In genomic region chr1:108560143-108560429, GRCh38 we compare ENCODE assay signal across 9 cellular contexts. TPM values are rescaled to one million over a fixed set of nuclear protein-coding genes. Genes with fewer than 3 reads are reported as not detected.
DNase-seq lines count a peak whose midpoint lies in the region; ATAC-seq, FAIRE-seq and TF ChIP-seq lines count a peak whose summit lies in the region.
"Had no signal": no experiment of that assay in that cellular context is flagged by ENCODE, and none has a peak within 500 bp of the region (broad histone marks: within the 10 kb centered on the region; RNA-seq: fewer than 3 reads in every experiment).

No MANE protein-coding gene starts in this region.

- no peaks in the 10 kb centered on the region for H3K79me2 ChIP-seq in HepG2 (ENCODE audit: insufficient read depth, low read length)

- peak overlapping the region; percentile 61; the same call in 1 of the 2 replicates for H3K9ac ChIP-seq in HepG2 (ENCODE audit: insufficient read depth, low read depth, low read length)

- ATAC-seq in GM19397 (IDR thresholded peaks at IDR 0.05; ENCODE audit: unreplicated experiment), result peak; percentile 49
- ATAC-seq in HG03457 (IDR thresholded peaks at IDR 0.05; ENCODE audit: unreplicated experiment), result peak; percentile 30
- peak; percentile 67 for ATAC-seq in HepG2

- no TSS peak for BruUV-seq in A673 (replicated peaks; lab: Mats Ljungman, UMichigan)
- no TSS peak for BruUV-seq in HepG2 (replicated peaks; lab: Mats Ljungman, UMichigan)

- H2AFZ ChIP-seq in HepG2 (ENCODE audit: low read length), result peak overlapping the region; percentile 33

- H3K9me3 ChIP-seq in A673 (ENCODE audit: low read depth, low read length, poor library complexity, severe bottlenecking), result no peaks in the 10 kb centered on the region
- H3K9me3 ChIP-seq in ascending aorta, result no peaks in the 10 kb centered on the region
- no peaks in the 10 kb centered on the region for H3K9me3 ChIP-seq in HepG2 (ENCODE audit: low read length)
- no peaks in the 10 kb centered on the region for H3K9me3 ChIP-seq in transverse colon

- TF ChIP-seq EP300 in HepG2 (IDR thresholded peaks at IDR 0.05; ENCODE audit: low read depth in 2 of 2, low read length in 2 of 2) (no peak), HepG2 (CRISPR knock-in tag; IDR thresholded peaks at IDR 0.05; ENCODE audit: borderline replicate concordance) (no peak), transverse colon (IDR thresholded peaks at IDR 0.05; ENCODE audit: low read depth) (no peak)

- no peaks in the 10 kb centered on the region for H4K20me1 ChIP-seq in HepG2 (ENCODE audit: insufficient read depth, low read length)

- FAIRE-seq in HepG2 (lab: Jason Lieb, UNC), result no peak
- FAIRE-seq: islet of Langerhans had no signal

- POLR2A ChIA-PET in A673 (lab: Charles Lee; ENCODE audit: low non-redundant PET) (no interaction called here), HepG2 (lab: Yijun Ruan, JAX) (interaction anchor here (1.0 to 2.4 kb wide), 2 partner anchors 87 to 132 kb away, joined by 3 to 9 read pairs; partner anchors contain the start of gene PRPF38B)

- no peak for TF ChIP-seq RAD21 in HepG2 (CRISPR knock-in tag; IDR thresholded peaks at IDR 0.05)

- in situ Hi-C loops in HepG2 (cut with HindIII; ENCODE audit: extremely low pct_ligation_motif_present, low pct_unique_long_range_greater_than_20kb), result loop anchor here (25.0 kb wide), 1 partner anchor 773 kb away; no protein-coding TSS in a partner anchor
- in situ Hi-C loops in transverse colon (cut with MboI; ENCODE audit: low pct_ligation_motif_present in 1 of 4, low pct_unique_long_range_greater_than_20kb in 1 of 4, low sequenced_read_pairs in 3 of 4), result loop anchor here in 2 of 4 donors (10.0 to 25.0 kb wide), 3 partner anchors 55 to 348 kb away; partner anchors contain the start of gene SLC25A24 (in 1 of the 2)

- H3K27ac ChIP-seq in A673 (ENCODE audit: low read depth, low read length, poor library complexity, severe bottlenecking) (peak overlapping the region; percentile 45), ascending aorta (peak overlapping the region; percentile 56 to 75), HepG2 (ENCODE audit: extremely low read length, insufficient read depth, low read length) (no peak overlapping the region), transverse colon (peak overlapping the region; percentile 89 to 90 (median 89))

- peak overlapping the region; percentile 94 for H3K4me2 ChIP-seq in HepG2 (ENCODE audit: low read depth, low read length)

- TF ChIP-seq CTCF in A673 (conservative IDR thresholded peaks at IDR 0.05; ENCODE audit: low read depth, low read length) (no peak), ascending aorta (IDR thresholded peaks at IDR 0.05) (no peak), HepG2 (CRISPR knock-in tag; IDR thresholded peaks at IDR 0.05) (no peak), transverse colon (IDR thresholded peaks at IDR 0.05) (no peak)

- H3K4me3 ChIP-seq in A673 (ENCODE audit: low read depth, low read length, poor library complexity, severe bottlenecking), result peak overlapping the region; percentile 58
- peak overlapping the region; percentile 72 to 87 for H3K4me3 ChIP-seq in ascending aorta
- H3K4me3 ChIP-seq in HepG2 (replicated peaks in 1 of 3; ENCODE audit: insufficient read depth in 1 of 3, low read depth in 2 of 3, low read length in 3 of 3), result peak overlapping the region; percentile 42 to 77 (median 65); a peak in 5 of 6 replicates
- peak overlapping the region; percentile 68 to 82 (median 73) for H3K4me3 ChIP-seq in transverse colon

- CTCF ChIA-PET in A673 (lab: Charles Lee), result interaction anchor here (0.6 to 1.9 kb wide), 8 partner anchors 9 to 274 kb away, joined by 3 to 6 read pairs (median 3); partner anchors contain the start of gene PRPF38B
- CTCF ChIA-PET in HepG2 (lab: Yijun Ruan, JAX; ENCODE audit: low intra/inter-chr PET ratio, low total read pairs), result interaction anchor here (3.5 kb wide), 1 partner anchor 47 kb away, joined by 50 read pairs; no protein-coding TSS in a partner anchor

- TF ChIP-seq POLR2A in HepG2 (IDR thresholded peaks at IDR 0.05; ENCODE audit: insufficient read depth in 1 of 2, low read depth in 2 of 2, low read length in 2 of 2) (no peak), transverse colon (IDR thresholded peaks at IDR 0.05) (no peak)

- WGBS in HepG2 (ENCODE audit: low lambda C conversion rate), result 0% methylated on average over 1 of the region's 46 CpGs
- 1% methylated on average over 15 of the region's 46 CpGs; no CpG with 5 or more reads in 1 of the 2 donors for WGBS in transverse colon (ENCODE audit: low coverage in 1 of 2), 2 donors

- peak; percentile 28 for DNase-seq in A673 (ENCODE audit: low spot score)
- DNase-seq in ascending aorta (ENCODE audit: low spot score in 2 of 2), result no peak
- DNase-seq in HepG2 (ENCODE audit: low spot score), result no peak
- DNase-seq in transverse colon, result no peak
- DNase-seq in NCI-H1694 treated with DMSO at 0.1 percent for 48 hours (lab: John Stamatoyannopoulos, UW), result no peak
- no peak for DNase-seq in retina

- intact Hi-C loops in A673 (cut with micrococcal nuclease; ENCODE audit: unreplicated experiment) (loop anchor here (5.0 kb wide), 1 partner anchor 82 kb away; no protein-coding TSS in a partner anchor), ascending aorta (cut with DNase I) (loop anchor here (1.0 to 5.0 kb wide), 5 partner anchors 32 to 187 kb away; partner anchors contain the start of genes PRPF38B and STXBP3), HepG2 (cut with micrococcal nuclease; ENCODE audit: unreplicated experiment) (loop anchor here (5.0 kb wide), 1 partner anchor 132 kb away; the partner anchor contains the start of gene PRPF38B), transverse colon (cut with DNase I; ENCODE audit: low total_unique reads) (no loop called here)

- H3K27me3 ChIP-seq in A673 (replicated peaks; ENCODE audit: insufficient read depth, low read depth, low read length, poor library complexity) (no peaks in the 10 kb centered on the region), ascending aorta (no peaks in the 10 kb centered on the region), HepG2 (ENCODE audit: control insufficient read depth in 1 of 2, insufficient read depth in 2 of 2, low read length in 2 of 2) (0 out of 5 replicates have a peak, but pooled peaks cover 0 to 3% of the 10 kb centered on the region in 2 experiments), transverse colon (no peaks in the 10 kb centered on the region)

- H3K36me3 ChIP-seq in A673 (ENCODE audit: insufficient read depth, low read length, poor library complexity, severe bottlenecking) (no peaks in the 10 kb centered on the region), ascending aorta (no peaks in the 10 kb centered on the region), HepG2 (replicated peaks in 1 of 2; ENCODE audit: control insufficient read depth in 1 of 2, insufficient read depth in 2 of 2, low read length in 2 of 2) (no peaks in the 10 kb centered on the region), transverse colon (no peaks in the 10 kb centered on the region)

- H3K4me1 ChIP-seq in A673 (ENCODE audit: insufficient read depth, low read length, poor library complexity, severe bottlenecking), result peaks cover 9% of the 10 kb centered on the region
- peaks cover 9 to 19% of the 10 kb centered on the region in 2 donors for H3K4me1 ChIP-seq in ascending aorta
- peaks cover 21% of the 10 kb centered on the region for H3K4me1 ChIP-seq in HepG2 (ENCODE audit: insufficient read depth, low read length)
- H3K4me1 ChIP-seq in transverse colon, result peaks cover 11 to 46% (median 24%) of the 10 kb centered on the region in 4 donors

TF ChIP-seq in HepG2, 621 proteins besides CTCF, POLR2A, EP300 and RAD21 (continues in another document):
- TF ChIP-seq ZNF709 (CRISPR knock-in tag; IDR thresholded peaks at IDR 0.05), result no peak
- no peak for TF ChIP-seq CCDC6 (CRISPR knock-in tag; IDR thresholded peaks at IDR 0.05)
- no peak for TF ChIP-seq ZUFSP (CRISPR knock-in tag; IDR thresholded peaks at IDR 0.05; ENCODE audit: borderline replicate concordance)
- TF ChIP-seq ZNF484 (CRISPR knock-in tag; IDR thresholded peaks at IDR 0.05; ENCODE audit: borderline replicate concordance, low read depth), result no peak

RNA-seq across cellular contexts. Expression of gene EEIG2, which starts 0.2 kb away (rescaled TPM):
- 14.6 and 15.7 TPM in 2 replicates for total RNA-seq in A673 (2021)
- 9.6 TPM for total RNA-seq in ascending aorta
- total RNA-seq in HepG2 (2016; rRNA removed; fragmentation: Illumina TruSeq; extraction: Trizol), result 3.2 and 5.7 TPM in 2 replicates
- 0.35 and 0.40 TPM in 2 replicates for total RNA-seq in HepG2 (2016; cell fraction: cytosol; rRNA removed; fragmentation: Illumina TruSeq; extraction: Trizol; ENCODE audit: low read depth)
- total RNA-seq in HepG2 (2016; cell fraction: insoluble cytoplasmic fraction; rRNA removed; fragmentation: Illumina TruSeq; extraction: Trizol), result 3.6 and 5.4 TPM in 2 replicates
- total RNA-seq in HepG2 (2016; cell fraction: membrane; rRNA removed; fragmentation: Illumina TruSeq; extraction: Trizol), result 2.8 and 3.5 TPM in 2 replicates
- total RNA-seq in HepG2 (2016; cell fraction: nucleus; rRNA removed; fragmentation: Illumina TruSeq; extraction: Trizol), result 2.2 and 2.5 TPM in 2 replicates
- polyA plus RNA-seq in HepG2 (2011; rRNA removed), result 0.81 and 0.90 TPM in 2 replicates
- polyA plus RNA-seq in HepG2 (2011; cell fraction: cytosol; rRNA removed), result 0.40 and 0.67 TPM in 2 replicates
- 0.54 and 0.63 TPM in 2 replicates for polyA plus RNA-seq in HepG2 (2011; cell fraction: nucleus; rRNA removed)
- polyA plus RNA-seq in HepG2 (2012), result 1.0 and 1.2 TPM in 2 replicates
- polyA plus RNA-seq in HepG2 (2016; cell fraction: cytosol; fragmentation: Illumina TruSeq; extraction: Trizol; ENCODE audit: low read depth), result 0.14 and 0.17 TPM in 2 replicates
- polyA plus RNA-seq in HepG2 (2016; cell fraction: insoluble cytoplasmic fraction; fragmentation: Illumina TruSeq; extraction: Trizol; ENCODE audit: low read depth), result 3.7 and 4.0 TPM in 2 replicates
- polyA plus RNA-seq in HepG2 (2016; cell fraction: membrane; fragmentation: Illumina TruSeq; extraction: Trizol; ENCODE audit: low read depth), result 1.2 TPM in 2 replicates
- 2.1 and 2.5 TPM in 2 replicates for polyA plus RNA-seq in HepG2 (2016; cell fraction: nucleus; fragmentation: Illumina TruSeq; extraction: Trizol; ENCODE audit: insufficient read depth, low read depth)
- 0.74 and 69.9 TPM in 2 replicates for polyA minus RNA-seq in HepG2 (2011; rRNA and poly(A)+ RNA removed; ENCODE audit: low replicate concordance)
- polyA minus RNA-seq in HepG2 (2011; cell fraction: cytosol; rRNA and poly(A)+ RNA removed), result 1.3 and 1.5 TPM in 2 replicates
- 1.7 and 1.9 TPM in 2 replicates for polyA minus RNA-seq in HepG2 (2011; cell fraction: nucleus; rRNA and poly(A)+ RNA removed)
- total RNA-seq in transverse colon, result 10 to 100 TPM; 15.7 to 27.0 (median 24.9) TPM
